ENCODE assay signal across 1 cellular context in genomic region chr1:246078126-246078887, GRCh38.
TF ChIP-seq lines count a peak whose summit lies in the region.

No MANE protein-coding gene starts in this region.

TF ChIP-seq in GM23338, 12 proteins besides CTCF, POLR2A, EP300 and RAD21 (continued from another document):
- TF ChIP-seq ZNF462 (CRISPR knock-in tag; IDR thresholded peaks at IDR 0.05): no peak
- no peak for TF ChIP-seq ZNF114 (CRISPR knock-in tag; IDR thresholded peaks at IDR 0.05)
- no peak for TF ChIP-seq STAT1 (IDR thresholded peaks at IDR 0.05; ENCODE audit: unreplicated experiment)
- no peak for TF ChIP-seq NANOG (IDR thresholded peaks at IDR 0.05; ENCODE audit: borderline replicate concordance)
- no peak for TF ChIP-seq CREB1 (CRISPR knock-in tag; IDR thresholded peaks at IDR 0.05; ENCODE audit: low read depth)
- TF ChIP-seq REST (IDR thresholded peaks at IDR 0.05; ENCODE audit: unreplicated experiment): no peak
- no peak for TF ChIP-seq EZH2 (IDR thresholded peaks at IDR 0.05; ENCODE audit: low read depth, unreplicated experiment)
